ENCODE assay signal across 25 cellular contexts in genomic region chr10:89053555-89053954, GRCh38.
"Had no signal": no experiment of that assay in that cellular context is flagged by ENCODE, and none has a peak within 500 bp of the region (broad histone marks: within the 10 kb centered on the region; RNA-seq: fewer than 3 reads in every experiment).

No MANE protein-coding gene starts in this region.

- H3K27ac ChIP-seq: ascending aorta, breast epithelium, gastroesophageal sphincter, neural progenitor cell, ovary, thyroid gland had no signal

- H2AFZ ChIP-seq: neural progenitor cell had no signal

- H3K4me1 Mint-ChIP-seq: activated naive CD4-positive, alpha-beta T cell treated with anti-CD3 and anti-CD28 coated beads, Interleukin-2, amount 10 ng/mL, durations not matched to agents 7 days and 5 days; naive B cell had no signal

- H3K4me3 Mint-ChIP-seq: activated naive CD4-positive, alpha-beta T cell treated with anti-CD3 and anti-CD28 coated beads, Interleukin-2, amount 10 ng/mL, durations not matched to agents 7 days and 5 days; activated T-cell treated with anti-CD3 and anti-CD28 coated beads, Interleukin-2, amount 50 U/mL, for 4 hours; naive B cell; neural progenitor cell had no signal

- DNase-seq: activated CD4-positive, alpha-beta T cell treated with anti-CD3 and anti-CD28 coated beads, Interleukin-2, amount 50 U/mL, for 1 hour; activated CD8-positive, alpha-beta memory T cell treated with anti-CD3 and anti-CD28 coated beads, Interleukin-2, amount 50 U/mL, for 4 hours; activated effector memory CD4-positive, alpha-beta T cell treated with Interleukin-2 at 50 U/mL for 16 hours; activated naive CD4-positive, alpha-beta T cell treated with anti-CD3 and anti-CD28 coated beads, Interleukin-2, amount 10 ng/mL, durations not matched to agents 7 days and 5 days; activated T-cell treated with anti-CD3 and anti-CD28 coated beads, Interleukin-2, amount 50 U/mL, for 4 hours; cerebellar nuclear complex; cortex of kidney; effector CD4-positive, alpha-beta T cell; mammary epithelial cell; naive B cell; ovary; stimulated activated CD4-positive, alpha-beta T cell treated with anti-CD3 and anti-CD28 coated beads, Interleukin-12 subunit alpha, Interleukin-12 subunit beta, amount 100 ng/mL, for 4 hours; stimulated activated CD4-positive, alpha-beta T cell treated with anti-CD3 and anti-CD28 coated beads, Interleukin-1b, Interleukin-23, amount 100 ng/mL, for 48 hours; stimulated activated CD8-positive, alpha-beta memory T cell treated with anti-CD3 and anti-CD28 coated beads, Interleukin-4, amount 100 ng/mL, for 48 hours; stimulated activated naive CD4-positive, alpha-beta T cell; T-helper 1 cell; T-helper 9 cell; thyroid gland had no signal

- H3K9me3 Mint-ChIP-seq: activated naive CD4-positive, alpha-beta T cell treated with anti-CD3 and anti-CD28 coated beads, Interleukin-2, amount 10 ng/mL, durations not matched to agents 7 days and 5 days; activated T-cell treated with anti-CD3 and anti-CD28 coated beads, Interleukin-2, amount 50 U/mL, for 4 hours; naive B cell; neural progenitor cell had no signal

- H3K4me1 ChIP-seq: ascending aorta, breast epithelium, gastroesophageal sphincter, thyroid gland had no signal

- H3K9ac ChIP-seq: neural progenitor cell had no signal

- ATAC-seq: activated CD4-positive, CD25-positive, alpha-beta regulatory T cell treated with anti-CD3 and anti-CD28 coated beads, Interleukin-2, amount 50 U/mL, for 24 hours; activated T-cell treated with anti-CD3 and anti-CD28 coated beads, Interleukin-2, amount 50 U/mL, for 4 hours; esophagus mucosa; gastroesophageal sphincter; SK-N-SH treated with all-trans-retinoic acid at 6 μM for 48 hours had no signal

- H3K36me3 ChIP-seq: ascending aorta, breast epithelium, gastroesophageal sphincter, neural progenitor cell, ovary, thyroid gland had no signal

- H3K27ac Mint-ChIP-seq: activated naive CD4-positive, alpha-beta T cell treated with anti-CD3 and anti-CD28 coated beads, Interleukin-2, amount 10 ng/mL, durations not matched to agents 7 days and 5 days; neural progenitor cell had no signal

- H3K4me3 ChIP-seq: ascending aorta, breast epithelium, gastroesophageal sphincter, neural progenitor cell, ovary, thyroid gland had no signal

- H3K36me3 Mint-ChIP-seq: activated naive CD4-positive, alpha-beta T cell treated with anti-CD3 and anti-CD28 coated beads, Interleukin-2, amount 10 ng/mL, durations not matched to agents 7 days and 5 days; naive B cell; neural progenitor cell had no signal

- H3K27me3 ChIP-seq: ascending aorta, breast epithelium, gastroesophageal sphincter, neural progenitor cell, ovary, thyroid gland had no signal

- H3K9me3 ChIP-seq: ascending aorta, breast epithelium, gastroesophageal sphincter, ovary, thyroid gland had no signal

- H3K4me2 ChIP-seq: neural progenitor cell had no signal
